10 cellular contexts compared by ENCODE assay signal in the genomic region with DNA sequence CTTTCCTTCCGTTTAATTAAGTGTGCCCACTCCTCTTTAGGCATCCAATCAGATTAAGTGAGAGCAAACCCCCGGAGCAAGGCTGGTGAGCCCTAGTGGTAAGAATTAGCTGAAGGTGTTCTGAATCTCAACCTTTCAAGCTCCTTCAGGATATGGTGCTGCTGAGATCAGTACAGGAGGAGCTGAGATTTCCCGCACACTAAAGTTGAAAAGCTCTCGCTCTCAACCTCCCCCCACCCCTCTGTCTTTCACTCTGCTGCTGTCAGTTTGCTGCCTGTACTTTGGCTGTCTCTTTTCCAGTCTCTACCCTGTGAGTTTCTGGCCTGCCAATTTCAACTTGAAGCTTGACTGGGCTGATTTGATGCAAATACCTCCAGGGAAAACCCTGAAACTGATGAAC. TPM values are rescaled to one million over a fixed set of nuclear protein-coding genes. Genes with fewer than 3 reads are reported as not detected.
DNase-seq lines count a peak whose midpoint lies in the region; TF ChIP-seq lines count a peak whose summit lies in the region.
"Had no signal": no experiment of that assay in that cellular context is flagged by ENCODE, and none has a peak within 500 bp of the region (broad histone marks: within the 10 kb centered on the region; RNA-seq: fewer than 3 reads in every experiment).

No MANE protein-coding gene starts in this region.

- intact Hi-C loops in esophagus squamous epithelium (cut with DNase I) = no loop called here
- intact Hi-C loops in tibial artery (cut with DNase I; ENCODE audit: low total_unique reads) = loop anchor here (5.0 kb wide), 1 partner anchor 57 kb away; no protein-coding TSS in a partner anchor

- H3K27me3 ChIP-seq in OCI-LY3 (ENCODE audit: low read depth, low read length) (peaks cover 4% of the 10 kb centered on the region; the same call in 1 of the 2 replicates), esophagus squamous epithelium (no peaks in the 10 kb centered on the region), tibial artery (no peaks in the 10 kb centered on the region)
- H3K27me3 ChIP-seq in effector memory CD4-positive, alpha-beta T cell (replicated peaks; ENCODE audit: control insufficient read depth, insufficient read depth, low read length, poor library complexity, severe bottlenecking) = no peaks in the 10 kb centered on the region

- no peak overlapping the region for H2AFZ ChIP-seq in OCI-LY3 (ENCODE audit: low read depth, low read length)

- H3K27me3 Mint-ChIP-seq in mesothelial cell of epicardium (ENCODE audit: low read depth) = no peaks in the 10 kb centered on the region

- H3K4me1 Mint-ChIP-seq in mesothelial cell of epicardium = peaks cover 84% of the 10 kb centered on the region

- no peak overlapping the region for H3K4me3 ChIP-seq in OCI-LY3 (ENCODE audit: low read length)
- peak overlapping the region in 1 of 4 donors; percentile 24 for H3K4me3 ChIP-seq in esophagus squamous epithelium
- peak overlapping the region; percentile 4 to 8 for H3K4me3 ChIP-seq in tibial artery
- no peak overlapping the region for H3K4me3 ChIP-seq in effector memory CD4-positive, alpha-beta T cell (ENCODE audit: insufficient read depth, low read depth, low read length, poor library complexity, severe bottlenecking)

- peaks cover 4% of the 10 kb centered on the region; the same call in 1 of the 2 replicates for H3K79me2 ChIP-seq in OCI-LY3 (ENCODE audit: low read length)

- H3K9me3 Mint-ChIP-seq in mesothelial cell of epicardium = no peaks in the 10 kb centered on the region

- H4K20me1 ChIP-seq in OCI-LY3 (ENCODE audit: insufficient read depth, low read length) = peaks cover 63% of the 10 kb centered on the region

- peaks cover 48% of the 10 kb centered on the region for H3K4me1 ChIP-seq in OCI-LY3 (ENCODE audit: low read length)
- peaks cover 5 to 68% (median 22%) of the 10 kb centered on the region in 3 donors for H3K4me1 ChIP-seq in esophagus squamous epithelium
- peaks cover 0 to 83% (median 36%) of the 10 kb centered on the region in 4 donors for H3K4me1 ChIP-seq in tibial artery
- H3K4me1 ChIP-seq in effector memory CD4-positive, alpha-beta T cell (ENCODE audit: control insufficient read depth, insufficient read depth, low read length, poor library complexity, severe bottlenecking) = no peaks in the 10 kb centered on the region

- H3K36me3 Mint-ChIP-seq in mesothelial cell of epicardium = peaks cover 6% of the 10 kb centered on the region

- peak overlapping the region; percentile 76 for H3K27ac Mint-ChIP-seq in mesothelial cell of epicardium

- H3K4me3 Mint-ChIP-seq in mesothelial cell of epicardium = peak overlapping the region; percentile 2

- WGBS in esophagus squamous epithelium, 2 donors = 58 to 71% methylated on average over 3 to 4 of the region's 4 CpGs

- TF ChIP-seq POLR2A in esophagus squamous epithelium (IDR thresholded peaks at IDR 0.05) = no peak

- H3K9me3 ChIP-seq in OCI-LY3 (ENCODE audit: insufficient read depth, low read length) = no peaks in the 10 kb centered on the region
- no peaks in the 10 kb centered on the region for H3K9me3 ChIP-seq in esophagus squamous epithelium
- no peaks in the 10 kb centered on the region for H3K9me3 ChIP-seq in tibial artery
- H3K9me3 ChIP-seq in effector memory CD4-positive, alpha-beta T cell (ENCODE audit: control insufficient read depth, low read length) = no peaks in the 10 kb centered on the region

- H3K36me3 ChIP-seq in OCI-LY3 (replicated peaks; ENCODE audit: low read depth, low read length) (peaks cover 10% of the 10 kb centered on the region), esophagus squamous epithelium (no peaks in the 10 kb centered on the region), tibial artery (no peaks in the 10 kb centered on the region)
- H3K36me3 ChIP-seq in effector memory CD4-positive, alpha-beta T cell (ENCODE audit: control insufficient read depth, insufficient read depth, low read length) = no peaks in the 10 kb centered on the region

- H3K9ac ChIP-seq in OCI-LY3 (ENCODE audit: low read length) = no peak overlapping the region

- TF ChIP-seq CTCF in OCI-LY3 (IDR thresholded peaks at IDR 0.05; ENCODE audit: low read depth, low read length) (0 out of 2 replicates have a peak, but pooled peaks have one; percentile 4), esophagus squamous epithelium (IDR thresholded peaks at IDR 0.05) (no peak), mesothelial cell of epicardium (IDR thresholded peaks at IDR 0.05; ENCODE audit: unreplicated experiment) (no peak), tibial artery (IDR thresholded peaks at IDR 0.05) (no peak)

- no peak for DNase-seq in esophagus squamous epithelium (lab: John Stamatoyannopoulos, UW)
- DNase-seq in mesothelial cell of epicardium (ENCODE audit: low spot score in 2 of 2, unreplicated experiment in 2 of 2) = no peak
- DNase-seq in tibial artery = no peak
- no peak for DNase-seq in HT-29 (ENCODE audit: low spot score)
- no peak for DNase-seq in activated effector memory CD4-positive, alpha-beta T cell treated with Interleukin-2 at 50 U/mL for 16 hours
- DNase-seq in SW480 (ENCODE audit: low spot score) = no peak
- no peak for DNase-seq in effector memory CD4-positive, alpha-beta T cell
- DNase-seq: cortex of kidney, NCI-H1105 had no signal

- H3K4me2 ChIP-seq in OCI-LY3 (ENCODE audit: low read length) = peak overlapping the region; percentile 5

- H3K27ac ChIP-seq in OCI-LY3 (ENCODE audit: low read length) (no peak overlapping the region), esophagus squamous epithelium (peak overlapping the region in 3 of 4 donors; percentile 82 to 96 (median 94)), tibial artery (peak overlapping the region; percentile 97 to 99)
- H3K27ac ChIP-seq in effector memory CD4-positive, alpha-beta T cell (ENCODE audit: insufficient read depth, low read length, poor library complexity, severe bottlenecking) = no peak overlapping the region

RNA-seq across cellular contexts. Expression of a gene that starts 15.7 kb away (rescaled TPM):
- total RNA-seq in esophagus squamous epithelium (10 to 100 TPM in 2 of 4 donors, 1 to 10 TPM in 2; 3.1 to 56.5 (median 15.7) TPM), mesothelial cell of epicardium (105 to 111 TPM (median 110 TPM) in 3 replicates)
- total RNA-seq in HT-29 (2014; rRNA removed; shearing (Covaris generic)) = 0.18 TPM in 1 of 2 replicates, not detected in the other

Comparison
In these comparisons a context has a peak if more than half of its experiments do, and no peak if none do; other contexts are left out.
1. H3K27ac ChIP-seq: peak in esophagus squamous epithelium (3 of 4) and tibial artery (2 of 2); none in OCI-LY3 (single experiment) and effector memory CD4-positive, alpha-beta T cell (single experiment).
2. H3K4me3 ChIP-seq: peak in tibial artery (2 of 2); none in OCI-LY3 (single experiment) and effector memory CD4-positive, alpha-beta T cell (single experiment).